Comparison of ENCODE assay signal across 1 cellular context in genomic region chr6:127606131-127606562, GRCh38.
TF ChIP-seq lines count a peak whose summit lies in the region.

No MANE protein-coding gene starts in this region.

TF ChIP-seq in GM23338, 12 proteins besides CTCF, POLR2A, EP300 and RAD21 (continued from another document):
- TF ChIP-seq POLR2AphosphoS5 (IDR thresholded peaks at IDR 0.05; ENCODE audit: low read depth): no peak
- no peak for TF ChIP-seq ETS1 (IDR thresholded peaks at IDR 0.05)
- TF ChIP-seq NANOG (IDR thresholded peaks at IDR 0.05; ENCODE audit: borderline replicate concordance): no peak
